9 cellular contexts compared by ENCODE assay signal in the genomic region with DNA sequence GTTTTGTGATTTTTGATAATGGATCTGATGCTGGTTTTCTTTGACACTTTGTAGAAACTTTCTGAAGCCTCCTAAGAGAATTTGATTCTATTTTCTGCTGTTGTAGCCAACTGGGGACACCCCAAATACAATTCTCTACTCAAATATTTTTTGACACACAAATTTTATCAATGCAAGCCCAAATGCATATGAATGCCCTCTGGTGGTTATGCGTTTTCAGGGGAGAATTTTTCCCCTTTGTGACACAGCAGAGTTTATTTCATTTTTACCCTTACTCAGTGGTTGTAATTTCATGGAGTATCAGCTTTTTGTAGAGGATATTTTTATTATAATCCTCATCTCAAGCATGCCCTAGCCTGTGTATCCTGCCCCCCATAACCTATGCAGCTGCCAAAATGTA. TPM values are rescaled to one million over a fixed set of nuclear protein-coding genes. Genes with fewer than 3 reads are reported as not detected.
A peak's percentile ranks its signal among the peaks of the same experiment; 100 is the strongest.
DNase-seq lines count a peak whose midpoint lies in the region; ATAC-seq and TF ChIP-seq lines count a peak whose summit lies in the region.
"Had no signal": no experiment of that assay in that cellular context is flagged by ENCODE, and none has a peak within 500 bp of the region (broad histone marks: within the 10 kb centered on the region; RNA-seq: fewer than 3 reads in every experiment).

No MANE protein-coding gene starts in this region.

- no peak overlapping the region for H3K4me3 ChIP-seq in BE2C (ENCODE audit: low read depth, low read length)
- no peak overlapping the region for H3K4me3 ChIP-seq in HL-60 (replicated peaks; ENCODE audit: insufficient read depth, low read length)
- H3K4me3 ChIP-seq in SU-DHL-6 (ENCODE audit: insufficient read depth, low read length, poor library complexity, severe bottlenecking): no peak overlapping the region
- H3K4me3 ChIP-seq: adrenal gland had no signal

- H3K27me3 ChIP-seq in BE2C (no peaks in the 10 kb centered on the region), HL-60 (ENCODE audit: insufficient read depth, poor library complexity, severe bottlenecking) (no peaks in the 10 kb centered on the region), SU-DHL-6 (ENCODE audit: low read length) (no peaks in the 10 kb centered on the region)
- H3K27me3 ChIP-seq: adrenal gland had no signal

- H3K9ac ChIP-seq in SU-DHL-6 (ENCODE audit: low read length): no peak overlapping the region

- no peak overlapping the region for H3K27ac ChIP-seq in HL-60 (replicated peaks)
- H3K27ac ChIP-seq in SU-DHL-6 (ENCODE audit: low read depth, low read length): no peak overlapping the region
- H3K27ac ChIP-seq: adrenal gland had no signal

- no peak for ATAC-seq in GM21619 (IDR thresholded peaks at IDR 0.05; ENCODE audit: unreplicated experiment)

- in situ Hi-C loops in G401 (cut with HindIII; ENCODE audit: low sequenced_read_pairs): no loop called here

- H3F3A ChIP-seq in SU-DHL-6 (ENCODE audit: insufficient read depth): no peaks in the 10 kb centered on the region

- peak; percentile 58 for TF ChIP-seq CTCF in BE2C (IDR thresholded peaks at IDR 0.05; ENCODE audit: low read depth, low read length)
- peak; percentile 14 for TF ChIP-seq CTCF in HL-60 (IDR thresholded peaks at IDR 0.05; ENCODE audit: insufficient read depth, low read length)
- peak; percentile 23 for TF ChIP-seq CTCF in SU-DHL-6 (IDR thresholded peaks at IDR 0.05; ENCODE audit: insufficient read depth, low read length, poor library complexity, severe bottlenecking)

- H3K36me3 ChIP-seq in BE2C (no peaks in the 10 kb centered on the region), SU-DHL-6 (ENCODE audit: low read length) (no peaks in the 10 kb centered on the region)
- H3K36me3 ChIP-seq: adrenal gland had no signal

- DNase-seq in BE2C (no peak), HL-60 (ENCODE audit: low read depth in 1 of 2, low spot score in 1 of 2) (no peak), inferior parietal cortex (ENCODE audit: extremely low spot score) (peak; percentile 22), retina (no peak), G401 (ENCODE audit: low spot score) (no peak), GM19240 (ENCODE audit: insufficient read length, low spot score) (no peak)
- DNase-seq: adrenal gland had no signal

- H3K9me2 ChIP-seq in SU-DHL-6 (replicated peaks; ENCODE audit: insufficient read depth, low read length): no peaks in the 10 kb centered on the region

- H2AFZ ChIP-seq in SU-DHL-6 (ENCODE audit: low read depth, low read length, severe bottlenecking): no peak overlapping the region

- no peaks in the 10 kb centered on the region for H3K9me3 ChIP-seq in BE2C
- no peaks in the 10 kb centered on the region for H3K9me3 ChIP-seq in SU-DHL-6 (ENCODE audit: insufficient read depth, low read length)
- H3K9me3 ChIP-seq: adrenal gland had no signal

- no peak overlapping the region for H3K4me2 ChIP-seq in SU-DHL-6 (ENCODE audit: low read depth, low read length, poor library complexity, severe bottlenecking)

- no peaks in the 10 kb centered on the region for H4K20me1 ChIP-seq in SU-DHL-6 (ENCODE audit: low read depth, low read length)

- no peaks in the 10 kb centered on the region for H3K79me2 ChIP-seq in SU-DHL-6 (ENCODE audit: insufficient read depth, low read length)

- H3K4me1 ChIP-seq in BE2C: no peaks in the 10 kb centered on the region
- H3K4me1 ChIP-seq: adrenal gland had no signal

RNA-seq across cellular contexts. Expression of a gene that starts 44.7 kb away (rescaled TPM):
- polyA plus RNA-seq in BE2C (2012; ENCODE audit: insufficient read depth, insufficient read length, low read depth): 36.6 TPM
- 18.8 and 23.5 TPM in 2 replicates for total RNA-seq in G401 (2014; rRNA removed; shearing (Covaris generic))
